In the genomic region with DNA sequence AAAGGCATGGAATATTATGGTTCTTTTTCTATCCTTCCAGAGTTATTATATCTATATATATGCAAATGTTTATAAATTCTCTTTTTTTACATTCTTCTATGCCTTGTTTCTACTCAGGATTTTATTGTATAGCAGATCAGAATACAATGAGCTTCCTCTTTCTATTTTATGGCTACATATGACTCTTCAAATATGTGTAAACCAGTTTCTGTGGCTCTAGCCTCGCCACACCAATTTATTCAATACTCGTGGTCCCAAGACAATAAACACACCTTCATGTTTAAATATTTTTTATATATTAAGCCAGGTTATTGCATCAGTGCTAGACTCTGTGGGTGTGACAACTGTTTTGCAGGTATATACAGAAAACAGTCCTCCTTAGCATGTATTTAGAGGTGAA, we compare ENCODE assay signal across 2 cellular contexts.
TF ChIP-seq lines count a peak whose summit lies in the region.

No MANE protein-coding gene starts in this region.

TF ChIP-seq in GM23338, 12 proteins besides CTCF, POLR2A, EP300 and RAD21:
- TF ChIP-seq, protein P1, sequence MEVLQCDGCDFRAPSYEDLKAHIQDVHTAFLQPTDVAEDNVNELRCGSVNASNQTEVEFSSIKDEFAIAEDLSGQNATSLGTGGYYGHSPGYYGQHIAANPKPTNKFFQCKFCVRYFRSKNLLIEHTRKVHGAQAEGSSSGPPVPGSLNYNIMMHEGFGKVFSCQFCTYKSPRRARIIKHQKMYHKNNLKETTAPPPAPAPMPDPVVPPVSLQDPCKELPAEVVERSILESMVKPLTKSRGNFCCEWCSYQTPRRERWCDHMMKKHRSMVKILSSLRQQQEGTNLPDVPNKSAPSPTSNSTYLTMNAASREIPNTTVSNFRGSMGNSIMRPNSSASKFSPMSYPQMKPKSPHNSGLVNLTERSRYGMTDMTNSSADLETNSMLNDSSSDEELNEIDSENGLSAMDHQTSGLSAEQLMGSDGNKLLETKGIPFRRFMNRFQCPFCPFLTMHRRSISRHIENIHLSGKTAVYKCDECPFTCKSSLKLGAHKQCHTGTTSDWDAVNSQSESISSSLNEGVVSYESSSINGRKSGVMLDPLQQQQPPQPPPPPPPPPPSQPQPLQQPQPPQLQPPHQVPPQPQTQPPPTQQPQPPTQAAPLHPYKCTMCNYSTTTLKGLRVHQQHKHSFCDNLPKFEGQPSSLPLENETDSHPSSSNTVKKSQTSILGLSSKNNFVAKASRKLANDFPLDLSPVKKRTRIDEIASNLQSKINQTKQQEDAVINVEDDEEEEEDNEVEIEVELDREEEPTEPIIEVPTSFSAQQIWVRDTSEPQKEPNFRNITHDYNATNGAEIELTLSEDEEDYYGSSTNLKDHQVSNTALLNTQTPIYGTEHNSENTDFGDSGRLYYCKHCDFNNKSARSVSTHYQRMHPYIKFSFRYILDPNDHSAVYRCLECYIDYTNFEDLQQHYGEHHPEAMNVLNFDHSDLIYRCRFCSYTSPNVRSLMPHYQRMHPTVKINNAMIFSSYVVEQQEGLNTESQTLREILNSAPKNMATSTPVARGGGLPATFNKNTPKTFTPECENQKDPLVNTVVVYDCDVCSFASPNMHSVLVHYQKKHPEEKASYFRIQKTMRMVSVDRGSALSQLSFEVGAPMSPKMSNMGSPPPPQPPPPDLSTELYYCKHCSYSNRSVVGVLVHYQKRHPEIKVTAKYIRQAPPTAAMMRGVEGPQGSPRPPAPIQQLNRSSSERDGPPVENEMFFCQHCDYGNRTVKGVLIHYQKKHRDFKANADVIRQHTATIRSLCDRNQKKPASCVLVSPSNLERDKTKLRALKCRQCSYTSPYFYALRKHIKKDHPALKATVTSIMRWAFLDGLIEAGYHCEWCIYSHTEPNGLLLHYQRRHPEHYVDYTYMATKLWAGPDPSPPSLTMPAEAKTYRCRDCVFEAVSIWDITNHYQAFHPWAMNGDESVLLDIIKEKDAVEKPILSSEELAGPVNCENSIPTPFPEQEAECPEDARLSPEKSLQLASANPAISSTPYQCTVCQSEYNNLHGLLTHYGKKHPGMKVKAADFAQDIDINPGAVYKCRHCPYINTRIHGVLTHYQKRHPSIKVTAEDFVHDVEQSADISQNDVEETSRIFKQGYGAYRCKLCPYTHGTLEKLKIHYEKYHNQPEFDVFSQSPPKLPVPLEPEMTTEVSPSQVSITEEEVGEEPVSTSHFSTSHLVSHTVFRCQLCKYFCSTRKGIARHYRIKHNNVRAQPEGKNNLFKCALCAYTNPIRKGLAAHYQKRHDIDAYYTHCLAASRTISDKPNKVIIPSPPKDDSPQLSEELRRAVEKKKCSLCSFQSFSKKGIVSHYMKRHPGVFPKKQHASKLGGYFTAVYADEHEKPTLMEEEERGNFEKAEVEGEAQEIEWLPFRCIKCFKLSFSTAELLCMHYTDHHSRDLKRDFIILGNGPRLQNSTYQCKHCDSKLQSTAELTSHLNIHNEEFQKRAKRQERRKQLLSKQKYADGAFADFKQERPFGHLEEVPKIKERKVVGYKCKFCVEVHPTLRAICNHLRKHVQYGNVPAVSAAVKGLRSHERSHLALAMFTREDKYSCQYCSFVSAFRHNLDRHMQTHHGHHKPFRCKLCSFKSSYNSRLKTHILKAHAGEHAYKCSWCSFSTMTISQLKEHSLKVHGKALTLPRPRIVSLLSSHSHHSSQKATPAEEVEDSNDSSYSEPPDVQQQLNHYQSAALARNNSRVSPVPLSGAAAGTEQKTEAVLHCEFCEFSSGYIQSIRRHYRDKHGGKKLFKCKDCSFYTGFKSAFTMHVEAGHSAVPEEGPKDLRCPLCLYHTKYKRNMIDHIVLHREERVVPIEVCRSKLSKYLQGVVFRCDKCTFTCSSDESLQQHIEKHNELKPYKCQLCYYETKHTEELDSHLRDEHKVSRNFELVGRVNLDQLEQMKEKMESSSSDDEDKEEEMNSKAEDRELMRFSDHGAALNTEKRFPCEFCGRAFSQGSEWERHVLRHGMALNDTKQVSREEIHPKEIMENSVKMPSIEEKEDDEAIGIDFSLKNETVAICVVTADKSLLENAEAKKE (CRISPR knock-in tag; IDR thresholded peaks at IDR 0.05): no peak
- TF ChIP-seq NANOG (IDR thresholded peaks at IDR 0.05; ENCODE audit: borderline replicate concordance): no peak

TF ChIP-seq in WTC11, 78 proteins besides CTCF, POLR2A, EP300 and RAD21 (continued from another document):
- TF ChIP-seq, protein P2, sequence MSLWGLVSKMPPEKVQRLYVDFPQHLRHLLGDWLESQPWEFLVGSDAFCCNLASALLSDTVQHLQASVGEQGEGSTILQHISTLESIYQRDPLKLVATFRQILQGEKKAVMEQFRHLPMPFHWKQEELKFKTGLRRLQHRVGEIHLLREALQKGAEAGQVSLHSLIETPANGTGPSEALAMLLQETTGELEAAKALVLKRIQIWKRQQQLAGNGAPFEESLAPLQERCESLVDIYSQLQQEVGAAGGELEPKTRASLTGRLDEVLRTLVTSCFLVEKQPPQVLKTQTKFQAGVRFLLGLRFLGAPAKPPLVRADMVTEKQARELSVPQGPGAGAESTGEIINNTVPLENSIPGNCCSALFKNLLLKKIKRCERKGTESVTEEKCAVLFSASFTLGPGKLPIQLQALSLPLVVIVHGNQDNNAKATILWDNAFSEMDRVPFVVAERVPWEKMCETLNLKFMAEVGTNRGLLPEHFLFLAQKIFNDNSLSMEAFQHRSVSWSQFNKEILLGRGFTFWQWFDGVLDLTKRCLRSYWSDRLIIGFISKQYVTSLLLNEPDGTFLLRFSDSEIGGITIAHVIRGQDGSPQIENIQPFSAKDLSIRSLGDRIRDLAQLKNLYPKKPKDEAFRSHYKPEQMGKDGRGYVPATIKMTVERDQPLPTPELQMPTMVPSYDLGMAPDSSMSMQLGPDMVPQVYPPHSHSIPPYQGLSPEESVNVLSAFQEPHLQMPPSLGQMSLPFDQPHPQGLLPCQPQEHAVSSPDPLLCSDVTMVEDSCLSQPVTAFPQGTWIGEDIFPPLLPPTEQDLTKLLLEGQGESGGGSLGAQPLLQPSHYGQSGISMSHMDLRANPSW (CRISPR knock-in tag; conservative IDR thresholded peaks at IDR 0.05; ENCODE audit: low read depth): no peak
- TF ChIP-seq HMGA2 (CRISPR knock-in tag; IDR thresholded peaks at IDR 0.05): no peak
- TF ChIP-seq SMAD4 (CRISPR knock-in tag; IDR thresholded peaks at IDR 0.05): no peak
- TF ChIP-seq, protein P3, sequence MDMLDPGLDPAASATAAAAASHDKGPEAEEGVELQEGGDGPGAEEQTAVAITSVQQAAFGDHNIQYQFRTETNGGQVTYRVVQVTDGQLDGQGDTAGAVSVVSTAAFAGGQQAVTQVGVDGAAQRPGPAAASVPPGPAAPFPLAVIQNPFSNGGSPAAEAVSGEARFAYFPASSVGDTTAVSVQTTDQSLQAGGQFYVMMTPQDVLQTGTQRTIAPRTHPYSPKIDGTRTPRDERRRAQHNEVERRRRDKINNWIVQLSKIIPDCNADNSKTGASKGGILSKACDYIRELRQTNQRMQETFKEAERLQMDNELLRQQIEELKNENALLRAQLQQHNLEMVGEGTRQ (CRISPR knock-in tag; IDR thresholded peaks at IDR 0.05): no peak
- no peak for TF ChIP-seq SMAD3 (CRISPR knock-in tag; IDR thresholded peaks at IDR 0.05; ENCODE audit: borderline replicate concordance)
- TF ChIP-seq KAT7 (CRISPR knock-in tag; IDR thresholded peaks at IDR 0.05; ENCODE audit: borderline replicate concordance): no peak
- TF ChIP-seq CREB1 (CRISPR knock-in tag; IDR thresholded peaks at IDR 0.05): no peak
- TF ChIP-seq PRRX2 (CRISPR knock-in tag; IDR thresholded peaks at IDR 0.05): no peak
- TF ChIP-seq GRHL2 (CRISPR knock-in tag; IDR thresholded peaks at IDR 0.05; ENCODE audit: insufficient replicate concordance, severe bottlenecking): no peak
- TF ChIP-seq, protein P4, sequence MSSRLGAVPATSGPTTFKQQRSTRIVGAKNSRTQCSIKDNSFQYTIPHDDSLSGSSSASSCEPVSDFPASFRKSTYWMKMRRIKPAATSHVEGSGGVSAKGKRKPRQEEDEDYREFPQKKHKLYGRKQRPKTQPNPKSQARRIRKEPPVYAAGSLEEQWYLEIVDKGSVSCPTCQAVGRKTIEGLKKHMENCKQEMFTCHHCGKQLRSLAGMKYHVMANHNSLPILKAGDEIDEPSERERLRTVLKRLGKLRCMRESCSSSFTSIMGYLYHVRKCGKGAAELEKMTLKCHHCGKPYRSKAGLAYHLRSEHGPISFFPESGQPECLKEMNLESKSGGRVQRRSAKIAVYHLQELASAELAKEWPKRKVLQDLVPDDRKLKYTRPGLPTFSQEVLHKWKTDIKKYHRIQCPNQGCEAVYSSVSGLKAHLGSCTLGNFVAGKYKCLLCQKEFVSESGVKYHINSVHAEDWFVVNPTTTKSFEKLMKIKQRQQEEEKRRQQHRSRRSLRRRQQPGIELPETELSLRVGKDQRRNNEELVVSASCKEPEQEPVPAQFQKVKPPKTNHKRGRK (CRISPR knock-in tag; IDR thresholded peaks at IDR 0.05; ENCODE audit: borderline replicate concordance): no peak
- no peak for TF ChIP-seq ZNF263 (CRISPR knock-in tag; IDR thresholded peaks at IDR 0.05; ENCODE audit: low read depth)
